27 cellular contexts compared by ENCODE assay signal in genomic region chr12:39612250-39612649, GRCh38. TPM values are rescaled to one million over a fixed set of nuclear protein-coding genes. Genes with fewer than 3 reads are reported as not detected.
"Had no signal": no experiment of that assay in that cellular context is flagged by ENCODE, and none has a peak within 500 bp of the region (broad histone marks: within the 10 kb centered on the region; RNA-seq: fewer than 3 reads in every experiment).

No MANE protein-coding gene starts in this region.

- H3K27me3 ChIP-seq: adrenal gland, breast epithelium, Peyer's patch, SJCRH30 had no signal

- DNase-seq: activated CD4-positive, alpha-beta T cell treated with anti-CD3 and anti-CD28 coated beads for 4 hours; activated CD4-positive, alpha-beta T cell treated with anti-CD3 and anti-CD28 coated beads, Interleukin-2, amount 50 U/mL, for 48 hours; activated CD4-positive, CD25-positive, alpha-beta regulatory T cell; activated naive CD4-positive, alpha-beta T cell treated with anti-CD3 and anti-CD28 coated beads, Interleukin-2, amount 50 U/mL, for 16 hours; activated T-cell treated with anti-CD3 and anti-CD28 coated beads for 4 hours; activated T-cell treated with anti-CD3 and anti-CD28 coated beads, Interleukin-2, amount 50 U/mL, for 48 hours; adrenal gland; aorta; central memory CD4-positive, alpha-beta T cell; cortex of kidney; IMR-90; KBM-7; MV-4-11; NCI-H1105; NCI-H1436; NCI-H187; NCI-H2081; NCI-H510A treated with DMSO at 0.1 percent for 48 hours; NCI-H69; Peyer's patch; Right ventricle myocardium superior; SJCRH30; SK-N-SH had no signal

- H3K9ac ChIP-seq: SK-N-SH had no signal

- H3K27ac ChIP-seq: adrenal gland, breast epithelium, Peyer's patch, RWPE1, SJCRH30, VCaP had no signal

- H3K4me1 ChIP-seq: breast epithelium, SJCRH30 had no signal

- H3K36me3 ChIP-seq: adrenal gland, breast epithelium, Peyer's patch, SJCRH30 had no signal

- H3K4me3 ChIP-seq: adrenal gland, breast epithelium, Peyer's patch, SJCRH30 had no signal

- H3K4me2 ChIP-seq: SK-N-SH had no signal

- H3K9me3 ChIP-seq: adrenal gland, breast epithelium, Peyer's patch, SJCRH30, SK-N-SH had no signal

RNA-seq across cellular contexts. Expression of gene ABCD2, which starts 7.4 kb away (rescaled TPM):
- total RNA-seq: IMR-90, M059J had no signal
- polyA plus RNA-seq: IMR-90 had no signal
